ENCODE assay signal across 11 cellular contexts in genomic region chr3:178393833-178394232, GRCh38.
DNase-seq lines count a peak whose midpoint lies in the region; ATAC-seq and TF ChIP-seq lines count a peak whose summit lies in the region.
"Had no signal": no experiment of that assay in that cellular context is flagged by ENCODE, and none has a peak within 500 bp of the region (broad histone marks: within the 10 kb centered on the region; RNA-seq: fewer than 3 reads in every experiment).

No MANE protein-coding gene starts in this region.

- no peak for TF ChIP-seq CTCF in HFFc6 (IDR thresholded peaks at IDR 0.05)
- no peak for TF ChIP-seq CTCF in astrocyte of the cerebellum (IDR thresholded peaks at IDR 0.05; ENCODE audit: low read depth, low read length, missing control alignments)
- no peak for TF ChIP-seq CTCF in upper lobe of right lung (IDR thresholded peaks at IDR 0.05)

- no peaks in the 10 kb centered on the region for H3K27me3 ChIP-seq in upper lobe of right lung

- peaks cover 16% of the 10 kb centered on the region for H3K4me1 ChIP-seq in upper lobe of right lung

- H3K9me3 Mint-ChIP-seq in HFFc6, result no peaks in the 10 kb centered on the region
- H3K9me3 Mint-ChIP-seq: activated CD4-positive, alpha-beta memory T cell treated with anti-CD3 and anti-CD28 coated beads for 36 hours; immature natural killer cell; T-helper 1 cell treated with Interleukin-12 subunit alpha and Interleukin-12 subunit beta and Interleukin-4 antibody, amounts not matched to agents 30 μg/mL and 1 μg/mL, for 36 hours had no signal

- peak overlapping the region; percentile 74 for H3K27ac Mint-ChIP-seq in HFFc6
- H3K27ac Mint-ChIP-seq: activated CD4-positive, alpha-beta memory T cell treated with anti-CD3 and anti-CD28 coated beads for 36 hours; immature natural killer cell; T-helper 1 cell treated with Interleukin-12 subunit alpha and Interleukin-12 subunit beta and Interleukin-4 antibody, amounts not matched to agents 30 μg/mL and 1 μg/mL, for 36 hours had no signal

- no peak overlapping the region for H3K4me3 ChIP-seq in astrocyte of the cerebellum (ENCODE audit: low read depth, low read length)
- no peak overlapping the region for H3K4me3 ChIP-seq in upper lobe of right lung

- H3K9me3 ChIP-seq in upper lobe of right lung, result no peaks in the 10 kb centered on the region

- H3K36me3 Mint-ChIP-seq in HFFc6 (ENCODE audit: low read depth), result no peaks in the 10 kb centered on the region
- H3K36me3 Mint-ChIP-seq: activated CD4-positive, alpha-beta memory T cell treated with anti-CD3 and anti-CD28 coated beads for 36 hours; immature natural killer cell had no signal

- no peaks in the 10 kb centered on the region for H3K27me3 Mint-ChIP-seq in HFFc6 (ENCODE audit: insufficient read depth)

- intact Hi-C loops in upper lobe of right lung (cut with DNase I), result no loop called here

- no peak for ATAC-seq in upper lobe of right lung
- no peak for ATAC-seq in GM21447 (IDR thresholded peaks at IDR 0.05; ENCODE audit: unreplicated experiment)

- DNase-seq in HFFc6 (peak; percentile 65), astrocyte of the cerebellum (ENCODE audit: low read depth) (peak; percentile 40), hepatic stellate cell (ENCODE audit: low spot score) (peak; percentile 41), upper lobe of right lung (no peak), NCI-H128 (lab: John Stamatoyannopoulos, UW; ENCODE audit: unreplicated experiment) (no peak), substantia nigra (lab: John Stamatoyannopoulos, UW) (no peak)
- DNase-seq: activated CD4-positive, alpha-beta memory T cell treated with anti-CD3 and anti-CD28 coated beads for 36 hours; immature natural killer cell; retina had no signal

- in situ Hi-C loops in astrocyte of the cerebellum (cut with HindIII; ENCODE audit: low sequenced_read_pairs), result no loop called here

- no peak overlapping the region for H3K4me3 Mint-ChIP-seq in HFFc6
- H3K4me3 Mint-ChIP-seq: activated CD4-positive, alpha-beta memory T cell treated with anti-CD3 and anti-CD28 coated beads for 36 hours; immature natural killer cell; T-helper 1 cell treated with Interleukin-12 subunit alpha and Interleukin-12 subunit beta and Interleukin-4 antibody, amounts not matched to agents 30 μg/mL and 1 μg/mL, for 36 hours had no signal

- H3K27ac ChIP-seq in upper lobe of right lung, result peak overlapping the region; percentile 20
- H3K27ac ChIP-seq in substantia nigra (ENCODE audit: low read depth, low read length, poor library complexity, severe bottlenecking), result no peak overlapping the region

- H3K36me3 ChIP-seq in upper lobe of right lung, result no peaks in the 10 kb centered on the region

- peaks cover 36% of the 10 kb centered on the region for H3K4me1 Mint-ChIP-seq in HFFc6 (ENCODE audit: low read depth)
- H3K4me1 Mint-ChIP-seq: immature natural killer cell had no signal

Comparison
In these comparisons a context has a peak if more than half of its experiments do, and no peak if none do; other contexts are left out.
1. DNase-seq: peak in HFFc6 (single experiment), astrocyte of the cerebellum (single experiment) and hepatic stellate cell (single experiment); none in upper lobe of right lung (single experiment), NCI-H128 (single experiment) and substantia nigra (0 of 49).